ENCODE assay signal across 19 cellular contexts in the genomic region with DNA sequence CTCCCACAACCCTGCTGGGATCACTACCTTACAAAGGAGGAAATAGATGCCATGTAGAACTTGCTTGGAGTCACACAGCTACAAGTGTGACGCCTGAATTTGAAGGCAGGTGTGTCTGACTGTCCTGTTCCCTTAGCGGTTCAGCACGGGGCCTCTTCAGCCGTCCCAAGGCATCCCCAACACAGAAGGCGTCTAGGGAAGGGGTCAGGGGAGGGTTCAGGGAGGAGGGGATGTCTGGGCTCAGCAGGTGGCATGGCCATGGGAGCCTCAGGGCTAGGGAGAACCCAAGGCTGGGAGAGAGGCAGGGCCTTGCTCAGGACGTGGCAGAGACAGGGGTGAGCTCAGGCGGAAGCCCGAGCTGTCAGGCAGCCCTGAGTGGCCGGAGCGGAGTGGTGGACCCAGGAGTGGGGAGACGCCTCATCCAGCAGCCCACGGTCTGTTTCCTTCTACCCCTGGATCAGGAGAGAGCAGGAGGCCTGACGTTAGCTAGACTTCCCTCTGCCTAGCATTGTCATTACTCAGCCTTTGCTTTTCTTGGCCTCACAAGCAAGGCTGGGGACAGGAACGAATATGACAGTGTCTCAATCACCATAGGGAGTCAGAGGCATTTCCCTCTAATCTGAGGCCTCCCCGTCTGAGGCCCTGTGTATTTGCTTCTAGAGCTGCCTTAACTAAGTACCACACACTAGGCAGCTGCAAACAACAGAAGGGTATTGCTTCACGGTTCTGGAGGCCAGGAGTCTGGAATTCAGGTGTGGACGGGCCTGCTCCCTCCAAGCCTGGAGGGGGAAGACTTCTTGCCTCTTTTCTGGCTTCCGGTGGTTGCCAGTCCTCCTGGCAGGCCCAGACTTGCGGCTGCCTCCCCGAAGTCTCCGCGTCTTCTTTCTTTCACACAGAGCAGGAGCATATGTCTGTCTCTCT. TPM values are rescaled to one million over a fixed set of nuclear protein-coding genes. Genes with fewer than 3 reads are reported as not detected.
DNase-seq lines count a peak whose midpoint lies in the region; ATAC-seq and TF ChIP-seq lines count a peak whose summit lies in the region.
"Had no signal": no experiment of that assay in that cellular context is flagged by ENCODE, and none has a peak within 500 bp of the region (broad histone marks: within the 10 kb centered on the region; RNA-seq: fewer than 3 reads in every experiment).

No MANE protein-coding gene starts in this region.

- no peak overlapping the region for H4K8ac ChIP-seq in H9 (replicated peaks; ENCODE audit: insufficient read length, low read depth, low read length)

- no peaks in the 10 kb centered on the region; a peak in 1 of 5 replicates for H3K9me3 Mint-ChIP-seq in H9
- no peaks in the 10 kb centered on the region for H3K9me3 Mint-ChIP-seq in activated T-helper 2 cell treated with anti-CD3 and anti-CD28 coated beads, Interferon-gamma antibody, Interleukin-2, Interleukin-4, amounts not matched to agents 10 μg/mL and 5 μg/mL and 100 μg/mL, durations not matched to agents 14 hours and 24 hours and 36 hours

- in situ Hi-C loops in G401 (cut with HindIII; ENCODE audit: low sequenced_read_pairs) = no loop called here

- BruUV-seq in PC-3 (replicated peaks; lab: Mats Ljungman, UMichigan) = no TSS peak

- no peak overlapping the region for H2BK20ac ChIP-seq in H9 (ENCODE audit: low read depth, low read length, poor library complexity, severe bottlenecking)

- H3K23me2 ChIP-seq in H9 (ENCODE audit: insufficient read length, low read depth, low read length, poor library complexity, severe bottlenecking) = no peaks in the 10 kb centered on the region

- no peak overlapping the region for H3K23ac ChIP-seq in H9 (ENCODE audit: insufficient read length, low read depth, low read length)

- H3K9me2 ChIP-seq in PC-3 (replicated peaks; ENCODE audit: low read length) = no peaks in the 10 kb centered on the region

- no peak overlapping the region for H4K91ac ChIP-seq in H9 (ENCODE audit: insufficient read length, low read depth, low read length)

- no peak overlapping the region for H2BK120ac ChIP-seq in H9 (ENCODE audit: low read depth, low read length, poor library complexity, severe bottlenecking)

- H2BK12ac ChIP-seq in H9 (ENCODE audit: insufficient read length, low read depth, low read length) = no peak overlapping the region

- H3K9me3 ChIP-seq in H9 (ENCODE audit: control insufficient read depth, low read depth, low read length) = no peaks in the 10 kb centered on the region
- H3K9me3 ChIP-seq in PC-3 (ENCODE audit: low read length) = no peaks in the 10 kb centered on the region
- H3K9me3 ChIP-seq in esophagus squamous epithelium = no peaks in the 10 kb centered on the region
- H3K9me3 ChIP-seq: ovary had no signal

- no peaks in the 10 kb centered on the region for H3K79me1 ChIP-seq in H9 (ENCODE audit: insufficient read depth, low read depth, low read length, poor library complexity, severe bottlenecking)

- no peaks in the 10 kb centered on the region for H3K27me3 ChIP-seq in H9 (ENCODE audit: insufficient read depth, low read length)
- no peaks in the 10 kb centered on the region for H3K27me3 ChIP-seq in PC-3 (ENCODE audit: low read length)
- no peaks in the 10 kb centered on the region for H3K27me3 ChIP-seq in esophagus squamous epithelium
- H3K27me3 ChIP-seq: ovary had no signal

- no CpG with 5 or more reads among the region's 22 CpGs for WGBS in H9 (ENCODE audit: extremely low coverage, insufficient read length, low lambda C conversion rate)
- 72 to 78% methylated on average over 18 to 20 of the region's 22 CpGs for WGBS in esophagus squamous epithelium, 2 donors

- TF ChIP-seq CTCF in H9 (conservative IDR thresholded peaks at IDR 0.05) = no peak
- TF ChIP-seq CTCF in PC-3 (conservative IDR thresholded peaks at IDR 0.05; ENCODE audit: low read depth, low read length) = no peak
- TF ChIP-seq CTCF in esophagus squamous epithelium (IDR thresholded peaks at IDR 0.05) = no peak

- no peak overlapping the region for H2BK5ac ChIP-seq in H9 (ENCODE audit: insufficient read length, low read length)

- H3K36me3 Mint-ChIP-seq in H9 (ENCODE audit: insufficient read depth in 1 of 3, low read depth in 3 of 3) = no peaks in the 10 kb centered on the region; a peak in 1 of 7 replicates
- H3K36me3 Mint-ChIP-seq in activated T-helper 2 cell treated with anti-CD3 and anti-CD28 coated beads, Interferon-gamma antibody, Interleukin-2, Interleukin-4, amounts not matched to agents 10 μg/mL and 5 μg/mL and 100 μg/mL, durations not matched to agents 14 hours and 24 hours and 36 hours (ENCODE audit: low read depth) = no peaks in the 10 kb centered on the region

- no peaks in the 10 kb centered on the region for H3K36me3 ChIP-seq in PC-3 (ENCODE audit: low read depth, low read length)
- no peaks in the 10 kb centered on the region for H3K36me3 ChIP-seq in esophagus squamous epithelium
- H3K36me3 ChIP-seq: ovary had no signal

- peak; percentile 26; the same call in 1 of the 2 replicates for ATAC-seq in PC-3
- peak; percentile 27 for ATAC-seq in sciatic nerve
- no peak for ATAC-seq in GM21717 (IDR thresholded peaks at IDR 0.05; ENCODE audit: unreplicated experiment)
- ATAC-seq in HG02870 (IDR thresholded peaks at IDR 0.05; ENCODE audit: unreplicated experiment) = no peak

- H3K4me3 ChIP-seq in PC-3 (ENCODE audit: low read length) (no peak overlapping the region), esophagus squamous epithelium (no peak overlapping the region)
- H3K4me3 ChIP-seq: ovary had no signal

- DNase-seq in H9 (no peak), PC-3 (no peak), esophagus squamous epithelium (lab: John Stamatoyannopoulos, UW) (no peak), sciatic nerve (ENCODE audit: low spot score) (no peak), G401 (ENCODE audit: low spot score) (no peak)
- no peak for DNase-seq in activated T-helper 2 cell treated with anti-CD3 and anti-CD28 coated beads, Interferon-gamma antibody, Interleukin-2, Interleukin-4, amounts not matched to agents 10 μg/mL and 5 μg/mL and 100 μg/mL, durations not matched to agents 14 hours and 24 hours and 36 hours (ENCODE audit: low spot score)
- DNase-seq: activated CD8-positive, alpha-beta memory T cell treated with anti-CD3 and anti-CD28 coated beads for 24 hours; amygdala; NCI-H1436; OCI-M1; ovary; stimulated activated CD4-positive, alpha-beta T cell treated with anti-CD3 and anti-CD28 coated beads, Interleukin-12 subunit alpha, Interleukin-12 subunit beta, amount 100 ng/mL, for 4 hours had no signal

- H4K5ac ChIP-seq in H9 (ENCODE audit: insufficient read length, low read depth, low read length) = no peak overlapping the region

- no peak overlapping the region for H3T11ph ChIP-seq in H9 (ENCODE audit: low read length)

- no peak overlapping the region for H2BK15ac ChIP-seq in H9 (ENCODE audit: low read depth, low read length)

- no peaks in the 10 kb centered on the region; the same call in none of the 2 replicates for H3K27me3 Mint-ChIP-seq in H9 (ENCODE audit: low read depth)
- H3K27me3 Mint-ChIP-seq in activated T-helper 2 cell treated with anti-CD3 and anti-CD28 coated beads, Interferon-gamma antibody, Interleukin-2, Interleukin-4, amounts not matched to agents 10 μg/mL and 5 μg/mL and 100 μg/mL, durations not matched to agents 14 hours and 24 hours and 36 hours (ENCODE audit: low read depth) = no peaks in the 10 kb centered on the region
- H3K27me3 Mint-ChIP-seq: B cell had no signal

- no peaks in the 10 kb centered on the region for H3K4me1 ChIP-seq in H9 (ENCODE audit: insufficient read depth, low read length)
- H3K4me1 ChIP-seq in PC-3 (ENCODE audit: insufficient read depth, low read length) = no peaks in the 10 kb centered on the region
- H3K4me1 ChIP-seq in esophagus squamous epithelium = peaks cover 11 to 59% (median 17%) of the 10 kb centered on the region in 3 donors

- no peaks in the 10 kb centered on the region for H3F3A ChIP-seq in PC-3 (ENCODE audit: low read length, unreplicated experiment)

- CTCF ChIA-PET in PC-3 (lab: Charles Lee) = interaction anchor here (0.5 kb wide), 1 partner anchor 294 kb away, joined by 12 read pairs; no protein-coding TSS in a partner anchor

- intact Hi-C loops in PC-3 (cut with micrococcal nuclease) = no loop called here
- intact Hi-C loops in esophagus squamous epithelium (cut with DNase I) = no loop called here
- intact Hi-C loops in sciatic nerve (cut with DNase I) = no loop called here
- intact Hi-C loops in activated T-helper 2 cell treated with anti-CD3 and anti-CD28 coated beads, Interferon-gamma antibody, Interleukin-2, Interleukin-4, amounts not matched to agents 10 μg/mL and 5 μg/mL and 100 μg/mL, durations not matched to agents 14 hours and 24 hours and 36 hours (cut with micrococcal nuclease) = no loop called here

- H3K79me2 ChIP-seq in H9 (ENCODE audit: insufficient read depth, low read length) (no peaks in the 10 kb centered on the region), PC-3 (ENCODE audit: low read length) (no peaks in the 10 kb centered on the region)

- H2AFZ ChIP-seq in H9 (ENCODE audit: low read length) = no peak overlapping the region
- no peak overlapping the region for H2AFZ ChIP-seq in PC-3 (ENCODE audit: low read length)

- H3K27ac ChIP-seq in H9 (ENCODE audit: insufficient read length, low read depth, low read length) = no peak overlapping the region
- no peak overlapping the region for H3K27ac ChIP-seq in PC-3 (ENCODE audit: low read length)
- H3K27ac ChIP-seq in esophagus squamous epithelium = peak overlapping the region; percentile 69 to 82 (median 76)
- H3K27ac ChIP-seq: KMS-11 had no signal

- H3K9ac ChIP-seq in H9 (ENCODE audit: extremely low read depth, insufficient read length, low read length) (no peak overlapping the region), PC-3 (ENCODE audit: low read length) (no peak overlapping the region)
- H3K9ac ChIP-seq: KMS-11 had no signal

- no peak overlapping the region for H3K4ac ChIP-seq in H9 (ENCODE audit: low read depth, low read length)

- H3K56ac ChIP-seq in H9 (ENCODE audit: insufficient read length, low read depth, low read length) = no peak overlapping the region

- H3K18ac ChIP-seq in H9 (ENCODE audit: insufficient read length, low read depth, low read length) = no peak overlapping the region

- H2AK5ac ChIP-seq in H9 (ENCODE audit: insufficient read length, low read length) = no peak overlapping the region

- H3K27ac Mint-ChIP-seq in H9 = peak overlapping the region; percentile 9 to 78 (median 14); a peak in 3 of 7 replicates
- no peak overlapping the region for H3K27ac Mint-ChIP-seq in activated T-helper 2 cell treated with anti-CD3 and anti-CD28 coated beads, Interferon-gamma antibody, Interleukin-2, Interleukin-4, amounts not matched to agents 10 μg/mL and 5 μg/mL and 100 μg/mL, durations not matched to agents 14 hours and 24 hours and 36 hours
- H3K27ac Mint-ChIP-seq: B cell had no signal

- H3K4me2 ChIP-seq in H9 (ENCODE audit: insufficient read depth, insufficient read length, low read length) = no peak overlapping the region
- H3K4me2 ChIP-seq in PC-3 (ENCODE audit: low read length) = no peak overlapping the region
- H3K4me2 ChIP-seq: KMS-11 had no signal

- POLR2A ChIA-PET in PC-3 (lab: Charles Lee; ENCODE audit: unreplicated experiment) = no interaction called here

- H3K4me3 Mint-ChIP-seq in H9 = no peak overlapping the region
- no peak overlapping the region for H3K4me3 Mint-ChIP-seq in activated T-helper 2 cell treated with anti-CD3 and anti-CD28 coated beads, Interferon-gamma antibody, Interleukin-2, Interleukin-4, amounts not matched to agents 10 μg/mL and 5 μg/mL and 100 μg/mL, durations not matched to agents 14 hours and 24 hours and 36 hours (ENCODE audit: low read depth)
- H3K4me3 Mint-ChIP-seq: B cell had no signal

- H3K14ac ChIP-seq in H9 (ENCODE audit: insufficient read depth, low read length) = peak overlapping the region; percentile 61

- peaks cover 18 to 32% of the 10 kb centered on the region in 2 experiments for H3K4me1 Mint-ChIP-seq in H9
- H3K4me1 Mint-ChIP-seq in activated T-helper 2 cell treated with anti-CD3 and anti-CD28 coated beads, Interferon-gamma antibody, Interleukin-2, Interleukin-4, amounts not matched to agents 10 μg/mL and 5 μg/mL and 100 μg/mL, durations not matched to agents 14 hours and 24 hours and 36 hours (ENCODE audit: low read depth) = no peaks in the 10 kb centered on the region
- H3K4me1 Mint-ChIP-seq: B cell had no signal

- no peak for TF ChIP-seq POLR2A in esophagus squamous epithelium (IDR thresholded peaks at IDR 0.05)

- no peaks in the 10 kb centered on the region for H4K20me1 ChIP-seq in H9 (ENCODE audit: control insufficient read depth, insufficient read depth, insufficient read length)
- no peaks in the 10 kb centered on the region for H4K20me1 ChIP-seq in PC-3 (ENCODE audit: low read length)

RNA-seq across cellular contexts. Expression of gene ANKRD40CL, which starts 31.4 kb away (rescaled TPM):
- total RNA-seq in H9 (2021) (not detected in 2 replicates), PC-3 (2014; rRNA removed) (not detected in 2 replicates), esophagus squamous epithelium (not detected), sciatic nerve (not detected)
- not detected in 2 replicates for total RNA-seq in G401 (2014; rRNA removed; shearing (Covaris generic))
- not detected in 2 replicates for total RNA-seq in activated T-helper 2 cell treated with anti-CD3 and anti-CD28 coated beads, Interferon-gamma antibody, Interleukin-2, Interleukin-4, amounts not matched to agents 10 μg/mL and 5 μg/mL and 100 μg/mL, durations not matched to agents 14 hours and 24 hours and 36 hours
- total RNA-seq: B cell, epithelial cell of proximal tubule, NCI-H460, ovary had no signal

RNA-seq across cellular contexts. Expression of gene WFIKKN2, which starts 36.7 kb away (rescaled TPM):
- total RNA-seq in H9 (2021) (1.0 and 1.1 TPM in 2 replicates), PC-3 (2014; rRNA removed) (not detected in 2 replicates), esophagus squamous epithelium (under 1 TPM in 1 of 4 donors, not detected in 3; 0.08 TPM), sciatic nerve (2.0 TPM)
- total RNA-seq in G401 (2014; rRNA removed; shearing (Covaris generic)) = 0.62 TPM in 1 of 2 replicates, not detected in the other
- not detected in 2 replicates for total RNA-seq in activated T-helper 2 cell treated with anti-CD3 and anti-CD28 coated beads, Interferon-gamma antibody, Interleukin-2, Interleukin-4, amounts not matched to agents 10 μg/mL and 5 μg/mL and 100 μg/mL, durations not matched to agents 14 hours and 24 hours and 36 hours
- total RNA-seq: B cell, epithelial cell of proximal tubule, mononuclear cell, NCI-H460 had no signal

Comparison
In these comparisons a context has a peak if more than half of its experiments do, and no peak if none do; other contexts are left out.
1. H3K27ac ChIP-seq: peak in esophagus squamous epithelium (4 of 4); none in H9 (single experiment) and PC-3 (single experiment).
2. ATAC-seq: peak in PC-3 (single experiment) and sciatic nerve (single experiment); none in GM21717 (single experiment) and HG02870 (single experiment).